Comparison of ENCODE assay signal across 9 cellular contexts in genomic region chr12:54579696-54580333, GRCh38. TPM values are rescaled to one million over a fixed set of nuclear protein-coding genes. Genes with fewer than 3 reads are reported as not detected.
DNase-seq lines count a peak whose midpoint lies in the region; ATAC-seq and TF ChIP-seq lines count a peak whose summit lies in the region.
"Had no signal": no experiment of that assay in that cellular context is flagged by ENCODE, and none has a peak within 500 bp of the region (broad histone marks: within the 10 kb centered on the region; RNA-seq: fewer than 3 reads in every experiment).

No MANE protein-coding gene starts in this region.

- H3K27ac Mint-ChIP-seq in T-cell, result no peak overlapping the region

- H3K36me3 ChIP-seq in GM23248 (ENCODE audit: low read depth), result no peaks in the 10 kb centered on the region
- H3K36me3 ChIP-seq in Karpas-422 (ENCODE audit: insufficient read depth, low read length), result no peaks in the 10 kb centered on the region
- H3K36me3 ChIP-seq in gastrocnemius medialis, result peaks cover 0 to 8% of the 10 kb centered on the region in 2 donors

- intact Hi-C loops in gastrocnemius medialis (cut with DNase I; ENCODE audit: low total_unique reads), result loop anchor here (1.0 kb wide), 1 partner anchor 16 kb away; no protein-coding TSS in a partner anchor

- no peaks in the 10 kb centered on the region for H3K9me3 Mint-ChIP-seq in T-cell

- H3K4me2 ChIP-seq in GM23248 (ENCODE audit: unreplicated experiment), result no peak overlapping the region
- H3K4me2 ChIP-seq in Karpas-422 (ENCODE audit: low read depth, low read length, poor library complexity, severe bottlenecking), result no peak overlapping the region

- H3K27me3 Mint-ChIP-seq in T-cell, result peaks cover 8 to 12% of the 10 kb centered on the region in 2 donors

- ATAC-seq in T-cell (replicated peaks in 1 of 4) (peak; percentile 90 to 93 (median 92)), gastrocnemius medialis (peak; percentile 84 to 95)

- POLR2A ChIA-PET in T-cell (lab: Charles Lee), result interaction anchor here in 1 of 2 donors (0.6 kb wide), 2 partner anchors 1259 to 1697 kb away, joined by 3 to 7 read pairs; no protein-coding TSS in a partner anchor

- peak overlapping the region; percentile 75 for H2AFZ ChIP-seq in GM23248
- no peak overlapping the region for H2AFZ ChIP-seq in Karpas-422 (ENCODE audit: low read length)

- H3K9ac ChIP-seq in GM23248 (no peak overlapping the region), Karpas-422 (ENCODE audit: low read length) (no peak overlapping the region)

- H3K4me1 ChIP-seq in GM23248 (ENCODE audit: insufficient read depth) (no peaks in the 10 kb centered on the region), Karpas-422 (ENCODE audit: low read length) (peaks cover 6% of the 10 kb centered on the region), gastrocnemius medialis (peaks cover 0 to 4% of the 10 kb centered on the region in 2 donors)

- no peak overlapping the region for H3K4me3 Mint-ChIP-seq in T-cell

- WGBS in GM23248 (ENCODE audit: low coverage in 1 of 2, low lambda C conversion rate in 2 of 2, missing lambda C conversion rate in 2 of 2), 2 experiments, result 12% methylated on average over 11 of the region's 11 CpGs

- TF ChIP-seq CTCF in GM12865 (IDR thresholded peaks at IDR 0.05; ENCODE audit: insufficient read depth, low read depth, low read length, missing control alignments), result peak; percentile 100
- peak; percentile 93 to 100 (median 97) for TF ChIP-seq CTCF in gastrocnemius medialis (IDR thresholded peaks at IDR 0.05 in 4 of 5, conservative IDR thresholded peaks at IDR 0.05 in 1 of 5)

- H4K20me1 ChIP-seq in GM23248 (ENCODE audit: insufficient read depth), result no peaks in the 10 kb centered on the region
- H4K20me1 ChIP-seq in Karpas-422 (ENCODE audit: insufficient read depth, low read depth, low read length), result no peaks in the 10 kb centered on the region

- H3K36me3 Mint-ChIP-seq in T-cell, result peaks cover 13% of the 10 kb centered on the region

- H3K4me1 Mint-ChIP-seq in T-cell, result peaks cover 6 to 8% (median 6%) of the 10 kb centered on the region in 3 donors

- H3K27me3 ChIP-seq in GM23248 (replicated peaks; ENCODE audit: insufficient read depth), result peaks cover 12% of the 10 kb centered on the region; the same call in 1 of the 2 replicates
- H3K27me3 ChIP-seq in Karpas-422 (ENCODE audit: low read length), result no peaks in the 10 kb centered on the region
- H3K27me3 ChIP-seq in gastrocnemius medialis, result no peaks in the 10 kb centered on the region

- H3K9me2 ChIP-seq in GM23248 (ENCODE audit: insufficient read depth) (no peaks in the 10 kb centered on the region), Karpas-422 (replicated peaks; ENCODE audit: insufficient read depth, low read length) (no peaks in the 10 kb centered on the region)

- CTCF ChIA-PET in T-cell (lab: Charles Lee), result interaction anchor here (1.0 to 1.7 kb wide), 7 partner anchors 13 to 405 kb away, joined by 3 to 12 read pairs (median 4); partner anchors contain the start of gene TESPA1 (in 1 of the 2)

- H3K27ac ChIP-seq in GM23248, result no peak overlapping the region
- no peak overlapping the region for H3K27ac ChIP-seq in Karpas-422 (ENCODE audit: low read length)
- peak overlapping the region in 2 of 4 donors; percentile 7 to 32 for H3K27ac ChIP-seq in gastrocnemius medialis

- in situ Hi-C loops in GM23248 (cut with MboI), result no loop called here
- in situ Hi-C loops in gastrocnemius medialis (cut with MboI; ENCODE audit: low sequenced_read_pairs in 4 of 4), result loop anchor here in 2 of 4 donors (25.0 kb wide), 1 partner anchor 382 kb away; no protein-coding TSS in a partner anchor

- H3K79me2 ChIP-seq in GM23248 (ENCODE audit: insufficient read depth) (no peaks in the 10 kb centered on the region), Karpas-422 (ENCODE audit: low read length) (no peaks in the 10 kb centered on the region)

- TF ChIP-seq POLR2A in gastrocnemius medialis (IDR thresholded peaks at IDR 0.05), result no peak

- H3K4me3 ChIP-seq in GM12865 (ENCODE audit: low read depth, low read length) (no peak overlapping the region), GM23248 (no peak overlapping the region), Karpas-422 (ENCODE audit: low read length) (no peak overlapping the region), gastrocnemius medialis (no peak overlapping the region)

- H3F3A ChIP-seq in GM23248 (ENCODE audit: insufficient read depth), result no peaks in the 10 kb centered on the region

- H3K9me3 ChIP-seq in GM23248 (ENCODE audit: low read depth) (no peaks in the 10 kb centered on the region), Karpas-422 (ENCODE audit: low read length) (no peaks in the 10 kb centered on the region), gastrocnemius medialis (no peaks in the 10 kb centered on the region)

- DNase-seq in GM12865 (ENCODE audit: low read depth) (peak; percentile 79), GM23248 (peak; percentile 80), Karpas-422 (peak; percentile 92), T-cell (peak; percentile 39 to 82 (median 68)), amniotic stem cell (lab: John Stamatoyannopoulos, UW) (peak; percentile 8), hepatic stellate cell (ENCODE audit: low spot score) (peak; percentile 82), gastrocnemius medialis (peak; percentile 54 to 79), middle frontal gyrus (ENCODE audit: extremely low spot score, low spot score) (no peak)

RNA-seq across cellular contexts. Expression of gene PPP1R1A, which starts 8.6 kb away (rescaled TPM):
- total RNA-seq in GM23248 (2014; rRNA removed; shearing (Covaris generic)), result not detected in 2 replicates
- polyA plus RNA-seq in GM23248 (2016; fragmentation: Nextera tagmentation; extraction: Ambion mirVana), result not detected in 2 replicates
- total RNA-seq in Karpas-422 (2014; rRNA removed; shearing (Covaris generic); ENCODE audit: low replicate concordance), result not detected in 2 replicates
- not detected for total RNA-seq in T-cell
- 100 to 1,000 TPM; 209 to 312 (median 235) TPM for total RNA-seq in gastrocnemius medialis

RNA-seq across cellular contexts. Expression of gene PDE1B, which starts 30.4 kb away (rescaled TPM):
- total RNA-seq in GM23248 (2014; rRNA removed; shearing (Covaris generic)), result not detected in 2 replicates
- polyA plus RNA-seq in GM23248 (2016; fragmentation: Nextera tagmentation; extraction: Ambion mirVana), result not detected in 2 replicates
- 10.5 and 11.8 TPM in 2 replicates for total RNA-seq in Karpas-422 (2014; rRNA removed; shearing (Covaris generic); ENCODE audit: low replicate concordance)
- total RNA-seq in T-cell (10 to 100 TPM in 2 of 5 donors, 1 to 10 TPM in 3; 3.5 to 13.2 (median 5.4) TPM), gastrocnemius medialis (1 to 10 TPM in 1 of 4 donors, under 1 TPM in 2, not detected in 1; 0.42 to 1.5 (median 0.63) TPM)

RNA-seq across cellular contexts. Expression of gene LACRT, which starts 54.9 kb away (rescaled TPM):
- not detected in 2 replicates for total RNA-seq in GM23248 (2014; rRNA removed; shearing (Covaris generic))
- polyA plus RNA-seq in GM23248 (2016; fragmentation: Nextera tagmentation; extraction: Ambion mirVana), result not detected in 2 replicates
- not detected in 2 replicates for total RNA-seq in Karpas-422 (2014; rRNA removed; shearing (Covaris generic); ENCODE audit: low replicate concordance)
- not detected for total RNA-seq in T-cell
- total RNA-seq in gastrocnemius medialis, result not detected
- total RNA-seq: temporal lobe had no signal

Comparison
In these comparisons a context has a peak if more than half of its experiments do, and no peak if none do; other contexts are left out.
1. RNA of gene PPP1R1A, which starts 8.6 kb away (total RNA-seq): 209 to 312 TPM in gastrocnemius medialis; not detected in GM23248, not detected in Karpas-422 and not detected in T-cell; every median in the first group is over 100 times any median in the second.